In genomic region chr3:82558081-82558480, GRCh38 we compare ENCODE assay signal across 13 cellular contexts.
DNase-seq lines count a peak whose midpoint lies in the region; ATAC-seq and TF ChIP-seq lines count a peak whose summit lies in the region.
"Had no signal": no experiment of that assay in that cellular context is flagged by ENCODE, and none has a peak within 500 bp of the region (broad histone marks: within the 10 kb centered on the region; RNA-seq: fewer than 3 reads in every experiment).

No MANE protein-coding gene starts in this region.

- CTCF ChIA-PET in WTC11 (lab: Charles Lee) = no interaction called here

- H3K9me3 ChIP-seq in iPS-18a (ENCODE audit: control insufficient read depth, low read depth, low read length) (no peaks in the 10 kb centered on the region), heart left ventricle (no peaks in the 10 kb centered on the region)

- H3K9me3 Mint-ChIP-seq in GM23338 (no peaks in the 10 kb centered on the region), WTC11 (no peaks in the 10 kb centered on the region), progenitor cell of endocrine pancreas (ENCODE audit: low read depth) (no peaks in the 10 kb centered on the region)
- H3K9me3 Mint-ChIP-seq in stimulated activated naive CD8-positive, alpha-beta T cell treated with anti-CD3 and anti-CD28 coated beads, Interleukin-15, amount 100 ng/mL, for 72 hours = no peaks in the 10 kb centered on the region

- TF ChIP-seq CTCF in GM23338 (conservative IDR thresholded peaks at IDR 0.05; ENCODE audit: low read depth in 2 of 2) = no peak
- TF ChIP-seq CTCF in WTC11 (IDR thresholded peaks at IDR 0.05) = no peak
- TF ChIP-seq CTCF in progenitor cell of endocrine pancreas (IDR thresholded peaks at IDR 0.05; ENCODE audit: unreplicated experiment) = no peak
- TF ChIP-seq CTCF in heart left ventricle (IDR thresholded peaks at IDR 0.05) = no peak

- no peaks in the 10 kb centered on the region for H3K79me2 ChIP-seq in GM23338 (replicated peaks; ENCODE audit: insufficient read depth)

- H3K36me3 ChIP-seq in GM23338 (ENCODE audit: insufficient read depth) (no peaks in the 10 kb centered on the region), iPS-18a (ENCODE audit: control insufficient read depth, low read depth, low read length) (no peaks in the 10 kb centered on the region), heart left ventricle (no peaks in the 10 kb centered on the region)

- H3K9ac ChIP-seq in iPS-18a (ENCODE audit: low read length) = no peak overlapping the region

- no peaks in the 10 kb centered on the region for H3K9me2 ChIP-seq in GM23338 (ENCODE audit: insufficient read depth)

- 0 out of 3 replicates have a peak, but pooled peaks cover 3% of the 10 kb centered on the region for H3K36me3 Mint-ChIP-seq in GM23338 (ENCODE audit: low read depth)
- no peaks in the 10 kb centered on the region for H3K36me3 Mint-ChIP-seq in WTC11
- H3K36me3 Mint-ChIP-seq in progenitor cell of endocrine pancreas (ENCODE audit: insufficient read depth) = no peaks in the 10 kb centered on the region

- peak overlapping the region; percentile 17; the same call in 2 of the 3 replicates for H3K4me3 Mint-ChIP-seq in GM23338
- no peak overlapping the region for H3K4me3 Mint-ChIP-seq in WTC11
- H3K4me3 Mint-ChIP-seq in progenitor cell of endocrine pancreas (ENCODE audit: low read depth) = no peak overlapping the region
- H3K4me3 Mint-ChIP-seq in stimulated activated naive CD8-positive, alpha-beta T cell treated with anti-CD3 and anti-CD28 coated beads, Interleukin-15, amount 100 ng/mL, for 72 hours = no peak overlapping the region
- H3K4me3 Mint-ChIP-seq: B cell; CD4-positive, alpha-beta T cell had no signal

- no peak for TF ChIP-seq POLR2A in heart left ventricle (IDR thresholded peaks at IDR 0.05)

- POLR2A ChIA-PET in WTC11 (lab: Charles Lee) = no interaction called here

- H3K27me3 Mint-ChIP-seq in GM23338 (ENCODE audit: insufficient read depth, low read depth, poor library complexity) (no peaks in the 10 kb centered on the region), WTC11 (ENCODE audit: low read depth) (no peaks in the 10 kb centered on the region), progenitor cell of endocrine pancreas (no peaks in the 10 kb centered on the region)
- no peaks in the 10 kb centered on the region for H3K27me3 Mint-ChIP-seq in stimulated activated naive CD8-positive, alpha-beta T cell treated with anti-CD3 and anti-CD28 coated beads, Interleukin-15, amount 100 ng/mL, for 72 hours
- H3K27me3 Mint-ChIP-seq: B cell; CD4-positive, alpha-beta T cell had no signal

- intact Hi-C loops in heart left ventricle (cut with DNase I) = no loop called here

- H3K4me1 ChIP-seq in GM23338 (ENCODE audit: insufficient read depth) (peaks cover 31% of the 10 kb centered on the region), iPS-18a (ENCODE audit: control insufficient read depth, low read depth, low read length) (peaks cover 17% of the 10 kb centered on the region), heart left ventricle (no peaks in the 10 kb centered on the region)

- no peaks in the 10 kb centered on the region for H3F3A ChIP-seq in GM23338 (replicated peaks; ENCODE audit: low read depth)

- ATAC-seq in GM23338 (no peak), WTC11 (peak; percentile 51), heart left ventricle (no peak)
- ATAC-seq in stimulated activated naive CD8-positive, alpha-beta T cell treated with anti-CD3 and anti-CD28 coated beads, Interleukin-15, amount 100 ng/mL, for 72 hours = no peak

- H3K27ac ChIP-seq in GM23338 (ENCODE audit: low read depth) (peak overlapping the region; percentile 36; the same call in 1 of the 2 replicates), iPS-18a (ENCODE audit: low read length) (peak overlapping the region; percentile 77), heart left ventricle (no peak overlapping the region)

- H3K27me3 ChIP-seq in GM23338 (ENCODE audit: insufficient read depth) (no peaks in the 10 kb centered on the region), iPS-18a (ENCODE audit: control insufficient read depth, insufficient read depth, low read length) (no peaks in the 10 kb centered on the region), heart left ventricle (no peaks in the 10 kb centered on the region)

- WGBS in heart left ventricle, 4 donors = 25 to 40% (median 32%) methylated on average over 1 of the region's 1 CpG

- no peak overlapping the region for H2AFZ ChIP-seq in GM23338

- H4K20me1 ChIP-seq in GM23338 (replicated peaks; ENCODE audit: insufficient read depth) = no peaks in the 10 kb centered on the region

- H3K4me3 ChIP-seq in GM23338 (no peak overlapping the region), iPS-18a (ENCODE audit: low read length) (no peak overlapping the region), heart left ventricle (no peak overlapping the region)

- peaks cover 32% of the 10 kb centered on the region for H3K4me1 Mint-ChIP-seq in GM23338
- peaks cover 42% of the 10 kb centered on the region for H3K4me1 Mint-ChIP-seq in WTC11
- H3K4me1 Mint-ChIP-seq in progenitor cell of endocrine pancreas (ENCODE audit: low read depth) = peaks cover 3% of the 10 kb centered on the region
- no peaks in the 10 kb centered on the region for H3K4me1 Mint-ChIP-seq in stimulated activated naive CD8-positive, alpha-beta T cell treated with anti-CD3 and anti-CD28 coated beads, Interleukin-15, amount 100 ng/mL, for 72 hours
- H3K4me1 Mint-ChIP-seq: B cell had no signal

- DNase-seq in GM23338 (ENCODE audit: low spot score) = peak; percentile 40
- DNase-seq in OCI-M1 (lab: John Stamatoyannopoulos, UW) = peak; percentile 56
- DNase-seq in WTC11 (ENCODE audit: low spot score) = no peak
- no peak for DNase-seq in progenitor cell of endocrine pancreas (ENCODE audit: low spot score, unreplicated experiment)
- DNase-seq in stimulated activated naive CD8-positive, alpha-beta T cell treated with anti-CD3 and anti-CD28 coated beads, Interleukin-15, amount 100 ng/mL, for 72 hours = no peak
- DNase-seq in OCI-M2 (lab: John Stamatoyannopoulos, UW; ENCODE audit: unreplicated experiment) = no peak
- no peak for DNase-seq in heart left ventricle
- DNase-seq: C1 segment of cervical spinal cord; Calu3; CD4-positive, alpha-beta T cell; DMS 273 treated with DMSO at 0.1 percent for 48 hours had no signal

- peak overlapping the region; percentile 33; the same call in 1 of the 2 replicates for H3K4me2 ChIP-seq in GM23338

- H3K27ac Mint-ChIP-seq in GM23338 (peak overlapping the region; percentile 94), WTC11 (peak overlapping the region; percentile 63), progenitor cell of endocrine pancreas (no peak overlapping the region)
- no peak overlapping the region for H3K27ac Mint-ChIP-seq in stimulated activated naive CD8-positive, alpha-beta T cell treated with anti-CD3 and anti-CD28 coated beads, Interleukin-15, amount 100 ng/mL, for 72 hours
- H3K27ac Mint-ChIP-seq: B cell; CD4-positive, alpha-beta T cell had no signal

TF ChIP-seq in GM23338, 12 proteins besides CTCF, POLR2A, EP300 and RAD21 (continues in another document):
- no peak for TF ChIP-seq JUNB (IDR thresholded peaks at IDR 0.05; ENCODE audit: unreplicated experiment)
- no peak for TF ChIP-seq NANOG (IDR thresholded peaks at IDR 0.05; ENCODE audit: borderline replicate concordance)
- TF ChIP-seq CREB1 (CRISPR knock-in tag; IDR thresholded peaks at IDR 0.05; ENCODE audit: low read depth) = no peak
- no peak for TF ChIP-seq POLR2AphosphoS5 (IDR thresholded peaks at IDR 0.05; ENCODE audit: low read depth)

TF ChIP-seq in WTC11, 78 proteins besides CTCF, POLR2A, EP300 and RAD21:
- TF ChIP-seq NFE2L1 (CRISPR knock-in tag; IDR thresholded peaks at IDR 0.05) = peak; percentile 93
- TF ChIP-seq ETV6 (CRISPR knock-in tag; IDR thresholded peaks at IDR 0.05) = no peak
- no peak for TF ChIP-seq ZNF396 (CRISPR knock-in tag; IDR thresholded peaks at IDR 0.05; ENCODE audit: borderline replicate concordance)
- no peak for TF ChIP-seq CBFB (CRISPR knock-in tag; IDR thresholded peaks at IDR 0.05; ENCODE audit: low read depth)
- TF ChIP-seq MXD4 (CRISPR knock-in tag; IDR thresholded peaks at IDR 0.05; ENCODE audit: borderline replicate concordance) = no peak
- TF ChIP-seq ARID4B (CRISPR knock-in tag; IDR thresholded peaks at IDR 0.05; ENCODE audit: borderline replicate concordance) = no peak
- TF ChIP-seq NR3C1 (CRISPR knock-in tag; conservative IDR thresholded peaks at IDR 0.05; ENCODE audit: low read depth) = no peak

Comparison
In these comparisons a context has a peak if more than half of its experiments do, and no peak if none do; other contexts are left out.
1. DNase-seq: peak in GM23338 (single experiment) and OCI-M1 (single experiment); none in WTC11 (single experiment), progenitor cell of endocrine pancreas (single experiment), stimulated activated naive CD8-positive, alpha-beta T cell treated with anti-CD3 and anti-CD28 coated beads, Interleukin-15, amount 100 ng/mL, for 72 hours (0 of 2), OCI-M2 (single experiment) and heart left ventricle (0 of 5).
2. H3K27ac ChIP-seq: peak in GM23338 (single experiment) and iPS-18a (single experiment); none in heart left ventricle (0 of 12).
3. H3K27ac Mint-ChIP-seq: peak in GM23338 (single experiment) and WTC11 (single experiment); none in progenitor cell of endocrine pancreas (single experiment) and stimulated activated naive CD8-positive, alpha-beta T cell treated with anti-CD3 and anti-CD28 coated beads, Interleukin-15, amount 100 ng/mL, for 72 hours (0 of 2).